Comparison of ENCODE assay signal across 16 cellular contexts in the genomic region with DNA sequence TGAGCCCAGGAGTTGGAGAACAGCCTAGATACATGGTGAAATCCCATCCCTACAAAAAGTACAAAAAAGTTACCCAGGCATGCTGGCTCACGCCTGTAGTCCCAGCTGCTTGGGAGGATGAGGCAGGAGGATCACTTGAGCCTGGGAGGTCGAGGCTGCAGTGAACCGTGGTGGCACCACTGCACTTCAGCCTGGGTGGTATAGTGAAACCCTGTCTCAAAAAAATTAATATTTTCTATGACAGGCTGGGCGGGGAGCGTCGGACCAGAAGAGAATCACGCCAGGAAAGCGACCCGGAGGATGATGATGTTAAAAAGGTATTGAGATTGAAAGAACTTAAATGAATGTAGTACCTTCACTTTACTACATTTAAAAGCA. TPM values are rescaled to one million over a fixed set of nuclear protein-coding genes. Genes with fewer than 3 reads are reported as not detected.
DNase-seq lines count a peak whose midpoint lies in the region; ATAC-seq, FAIRE-seq and TF ChIP-seq lines count a peak whose summit lies in the region.
"Had no signal": no experiment of that assay in that cellular context is flagged by ENCODE, and none has a peak within 500 bp of the region (broad histone marks: within the 10 kb centered on the region; RNA-seq: fewer than 3 reads in every experiment).

No MANE protein-coding gene starts in this region.

- H3K9me3 ChIP-seq in PC-9 (ENCODE audit: insufficient read depth, low read depth) (no peaks in the 10 kb centered on the region), H1 (ENCODE audit: insufficient read depth in 2 of 2, low read depth in 1 of 2, low read length in 1 of 2) (no peaks in the 10 kb centered on the region)
- H3K9me3 ChIP-seq: ascending aorta, left ventricle myocardium inferior had no signal

- TF ChIP-seq CTCF in PC-9 (conservative IDR thresholded peaks at IDR 0.05), result no peak
- 0 out of 4 replicates have a peak, but pooled peaks of 1 of the 3 experiments have one; percentile 6 for TF ChIP-seq CTCF in H1 (IDR thresholded peaks at IDR 0.05; ENCODE audit: control extremely low read depth in 1 of 3, insufficient read depth in 1 of 3, low read depth in 1 of 3, low read length in 3 of 3)
- no peak for TF ChIP-seq CTCF in progenitor cell of endocrine pancreas (IDR thresholded peaks at IDR 0.05; ENCODE audit: unreplicated experiment)

- H3K4me1 ChIP-seq in PC-9 (replicated peaks; ENCODE audit: insufficient read depth) (peaks cover 21% of the 10 kb centered on the region), H1 (replicated peaks in 1 of 4; ENCODE audit: control insufficient read depth in 3 of 4, insufficient read depth in 4 of 4, low read length in 3 of 4) (no peaks in the 10 kb centered on the region; a peak in 2 of 7 replicates)

- H2AFZ ChIP-seq in PC-9, result no peak overlapping the region
- no peak overlapping the region for H2AFZ ChIP-seq in H1 (ENCODE audit: low read length)

- H3F3A ChIP-seq in PC-9 (ENCODE audit: insufficient read depth, low read depth), result peaks cover 63% of the 10 kb centered on the region

- H3K9ac ChIP-seq in H1 (replicated peaks in 1 of 4; ENCODE audit: extremely low read depth in 1 of 4, low read depth in 3 of 4, low read length in 3 of 4), result peak overlapping the region in 2 of 4 experiments; percentile 20 to 38; a peak in 1 of 7 replicates

- intact Hi-C loops in PC-9 (cut with micrococcal nuclease; ENCODE audit: unreplicated experiment), result loop anchor here (10.0 kb wide), 1 partner anchor 72 kb away; the partner anchor contains the start of gene SEC23A

- H3K4me3 ChIP-seq in PC-9 (no peak overlapping the region), H1 (ENCODE audit: extremely low read depth in 1 of 4, insufficient read depth in 2 of 4, low read depth in 3 of 4, low read length in 4 of 4) (peak overlapping the region in 1 of 4 experiments; percentile 95; a peak in 2 of 8 replicates)

- H2BK120ac ChIP-seq in H1 (replicated peaks; ENCODE audit: low read depth, low read length), result no peak overlapping the region

- no peaks in the 10 kb centered on the region for H3K9me2 ChIP-seq in PC-9 (ENCODE audit: insufficient read depth)

- no peak for TF ChIP-seq RAD21 in H1 (IDR thresholded peaks at IDR 0.05 in 1 of 2, conservative IDR thresholded peaks at IDR 0.05 in 1 of 2; ENCODE audit: low read depth in 2 of 2, low read length in 2 of 2)

- H4K5ac ChIP-seq in H1 (ENCODE audit: insufficient read length, low read depth, low read length), result no peak overlapping the region

- no peak overlapping the region for H2BK5ac ChIP-seq in H1 (ENCODE audit: low read depth, low read length)

- TF ChIP-seq EP300 in H1 (IDR thresholded peaks at IDR 0.05; ENCODE audit: borderline replicate concordance in 1 of 2, low read depth in 2 of 2, low read length in 2 of 2), result no peak

- H3K18ac ChIP-seq in H1 (ENCODE audit: extremely low read depth, low read length), result no peak overlapping the region

- no peak overlapping the region for H2BK12ac ChIP-seq in H1 (ENCODE audit: low read depth, low read length)

- no peaks in the 10 kb centered on the region for H3K27me3 Mint-ChIP-seq in activated CD4-positive, alpha-beta T cell treated with anti-CD3 and anti-CD28 coated beads, Interleukin-2, amount 10 ng/mL, durations not matched to agents 7 days and 5 days
- H3K27me3 Mint-ChIP-seq in progenitor cell of endocrine pancreas, result no peaks in the 10 kb centered on the region
- H3K27me3 Mint-ChIP-seq: effector memory CD8-positive, alpha-beta T cell had no signal

- no peak for DNase-seq in activated CD4-positive, alpha-beta T cell treated with anti-CD3 and anti-CD28 coated beads, Interleukin-2, amount 10 ng/mL, durations not matched to agents 7 days and 5 days
- DNase-seq in activated CD4-positive, alpha-beta T cell treated with anti-CD3 and anti-CD28 coated beads for 4 hours, result no peak
- DNase-seq in PC-9 (no peak), H1 (ENCODE audit: low read depth in 1 of 2, low spot score in 2 of 2) (no peak), progenitor cell of endocrine pancreas (ENCODE audit: low spot score, unreplicated experiment) (no peak), SHP77 (lab: John Stamatoyannopoulos, UW) (no peak)
- DNase-seq: effector memory CD8-positive, alpha-beta T cell; left ventricle myocardium inferior; NCI-H1048; posterior cingulate gyrus; Right ventricle myocardium superior; stimulated activated CD4-positive, alpha-beta T cell treated with anti-CD3 and anti-CD28 coated beads, Interleukin-4, amount 100 ng/mL, for 4 hours had no signal

- H3K79me2 ChIP-seq in PC-9 (ENCODE audit: low read depth), result peaks cover 56% of the 10 kb centered on the region
- H3K79me2 ChIP-seq in H1 (ENCODE audit: control insufficient read depth in 1 of 2, insufficient read depth in 2 of 2, low read length in 2 of 2), result peaks cover 8 to 52% of the 10 kb centered on the region in 2 experiments

- H2BK15ac ChIP-seq in H1 (ENCODE audit: low read length), result no peak overlapping the region

- ATAC-seq in HG02981 (IDR thresholded peaks at IDR 0.05; ENCODE audit: unreplicated experiment) (no peak), GM21526 (IDR thresholded peaks at IDR 0.05; ENCODE audit: low FRiP score, unreplicated experiment) (no peak)
- ATAC-seq: effector memory CD8-positive, alpha-beta T cell had no signal

- FAIRE-seq in H1 (lab: Jason Lieb, UNC), result no peak
- FAIRE-seq: GM18507 had no signal

- H3K27ac Mint-ChIP-seq in activated CD4-positive, alpha-beta T cell treated with anti-CD3 and anti-CD28 coated beads, Interleukin-2, amount 10 ng/mL, durations not matched to agents 7 days and 5 days, result peak overlapping the region; percentile 52
- peak overlapping the region; percentile 63 for H3K27ac Mint-ChIP-seq in progenitor cell of endocrine pancreas

- H2BK20ac ChIP-seq in H1 (ENCODE audit: low read length), result no peak overlapping the region

- no peak overlapping the region for H3K56ac ChIP-seq in H1 (replicated peaks; ENCODE audit: insufficient read length, low read depth, low read length)

- no peak overlapping the region for H4K91ac ChIP-seq in H1 (replicated peaks; ENCODE audit: insufficient read length, low read length)

- H3K4me1 Mint-ChIP-seq in activated CD4-positive, alpha-beta T cell treated with anti-CD3 and anti-CD28 coated beads, Interleukin-2, amount 10 ng/mL, durations not matched to agents 7 days and 5 days, result peaks cover 39% of the 10 kb centered on the region
- peaks cover 14% of the 10 kb centered on the region for H3K4me1 Mint-ChIP-seq in progenitor cell of endocrine pancreas (ENCODE audit: low read depth)

- H3K23me2 ChIP-seq in H1 (ENCODE audit: low read depth, low read length), result peaks cover 2% of the 10 kb centered on the region; the same call in 1 of the 2 replicates

- no TSS peak for BruUV-seq in PC-9 (replicated peaks; lab: Mats Ljungman, UMichigan)

- H3K4me3 Mint-ChIP-seq in activated CD4-positive, alpha-beta T cell treated with anti-CD3 and anti-CD28 coated beads, Interleukin-2, amount 10 ng/mL, durations not matched to agents 7 days and 5 days, result peak overlapping the region; percentile 56
- H3K4me3 Mint-ChIP-seq in progenitor cell of endocrine pancreas (ENCODE audit: low read depth), result peak overlapping the region; percentile 62

- peaks cover 55% of the 10 kb centered on the region for H3K36me3 ChIP-seq in PC-9 (ENCODE audit: low read depth)
- H3K36me3 ChIP-seq in H1 (ENCODE audit: control insufficient read depth in 2 of 4, insufficient read depth in 4 of 4, low read length in 3 of 4), result peaks cover 36 to 64% (median 54%) of the 10 kb centered on the region in 4 experiments

- POLR2A ChIA-PET in activated CD4-positive, alpha-beta T cell treated with anti-CD3 and anti-CD28 coated beads, Interleukin-2, amount 10 ng/mL, durations not matched to agents 7 days and 5 days (lab: Charles Lee), result no interaction called here
- POLR2A ChIA-PET in PC-9 (lab: Charles Lee; ENCODE audit: unreplicated experiment) (no interaction called here), H1 (lab: Charles Lee; ENCODE audit: partially characterized antibody) (interaction anchor here (0.5 to 5.4 kb wide), 11 partner anchors 12 to 125 kb away, joined by 3 to 82 read pairs (median 5); partner anchors contain the start of genes GEMIN2 and SEC23A)

- H3K9me3 Mint-ChIP-seq in activated CD4-positive, alpha-beta T cell treated with anti-CD3 and anti-CD28 coated beads, Interleukin-2, amount 10 ng/mL, durations not matched to agents 7 days and 5 days, result no peaks in the 10 kb centered on the region
- no peaks in the 10 kb centered on the region for H3K9me3 Mint-ChIP-seq in progenitor cell of endocrine pancreas (ENCODE audit: low read depth)
- H3K9me3 Mint-ChIP-seq: effector memory CD8-positive, alpha-beta T cell had no signal

- CTCF ChIA-PET in activated CD4-positive, alpha-beta T cell treated with anti-CD3 and anti-CD28 coated beads, Interleukin-2, amount 10 ng/mL, durations not matched to agents 7 days and 5 days (lab: Charles Lee), result interaction anchor here (1.2 to 1.3 kb wide), 2 partner anchors 27 to 192 kb away, joined by 3 read pairs; no protein-coding TSS in a partner anchor
- CTCF ChIA-PET in PC-9 (lab: Charles Lee), result interaction anchor here (0.6 kb wide), 1 partner anchor 43 kb away, joined by 3 read pairs; no protein-coding TSS in a partner anchor
- CTCF ChIA-PET in H1 (lab: Charles Lee; ENCODE audit: partially characterized antibody), result no interaction called here

- 0 out of 3 replicates have a peak, but pooled peaks of 1 of the 2 experiments have one; percentile 3 for TF ChIP-seq POLR2A in H1 (IDR thresholded peaks at IDR 0.05; ENCODE audit: control extremely low read depth in 1 of 2, low read depth in 2 of 2, low read length in 2 of 2)

- peak overlapping the region; percentile 57; the same call in 1 of the 2 replicates for H4K8ac ChIP-seq in H1 (ENCODE audit: extremely low read depth, insufficient read depth, low read length)

- 0 out of 2 replicates have a peak overlapping the region, but pooled peaks have one; percentile 57 for H3K27ac ChIP-seq in PC-9
- no peak overlapping the region; the same call in 1 of the 2 replicates for H3K27ac ChIP-seq in H1 (ENCODE audit: low read depth, low read length)
- H3K27ac ChIP-seq: ascending aorta, left ventricle myocardium inferior had no signal

- no peak overlapping the region for H2AK5ac ChIP-seq in H1 (ENCODE audit: low read depth, low read length)

- 95% methylated on average over 9 of the region's 9 CpGs; no CpG with 5 or more reads in 1 of the 2 experiments for WGBS in H1 (ENCODE audit: extremely low coverage in 1 of 2, insufficient coverage in 1 of 2, insufficient read length in 1 of 2, insufficient replicate concordance in 2 of 2, low coverage in 1 of 2, low lambda C conversion rate in 2 of 2, missing lambda C conversion rate in 1 of 2), 2 experiments

- H3K23ac ChIP-seq in H1 (ENCODE audit: insufficient read length), result no peak overlapping the region

- H4K20me1 ChIP-seq in PC-9 (ENCODE audit: insufficient read depth) (peaks cover 22% of the 10 kb centered on the region), H1 (replicated peaks in 1 of 2; ENCODE audit: control insufficient read depth in 1 of 2, insufficient read depth in 2 of 2, low read length in 2 of 2) (peaks cover 5 to 7% of the 10 kb centered on the region in 2 experiments)

- H3K14ac ChIP-seq in H1 (ENCODE audit: insufficient read length), result no peak overlapping the region

- H3K27me3 ChIP-seq in PC-9 (ENCODE audit: insufficient read depth, low read depth), result no peaks in the 10 kb centered on the region
- no peaks in the 10 kb centered on the region for H3K27me3 ChIP-seq in H1 (replicated peaks in 1 of 4; ENCODE audit: control insufficient read depth in 3 of 4, extremely low read depth in 1 of 4, insufficient read depth in 3 of 4, low read length in 3 of 4)
- H3K27me3 ChIP-seq: ascending aorta had no signal

- H3K4ac ChIP-seq in H1 (replicated peaks; ENCODE audit: insufficient read length, low read depth, low read length), result no peak overlapping the region

- peaks cover 39% of the 10 kb centered on the region for H3K36me3 Mint-ChIP-seq in activated CD4-positive, alpha-beta T cell treated with anti-CD3 and anti-CD28 coated beads, Interleukin-2, amount 10 ng/mL, durations not matched to agents 7 days and 5 days (ENCODE audit: low read depth)
- H3K36me3 Mint-ChIP-seq in progenitor cell of endocrine pancreas (ENCODE audit: insufficient read depth), result peaks cover 28% of the 10 kb centered on the region

- H3K79me1 ChIP-seq in H1 (ENCODE audit: low read depth, low read length), result no peaks in the 10 kb centered on the region; the same call in none of the 2 replicates

- peak overlapping the region; percentile 87 for H3K4me2 ChIP-seq in PC-9
- H3K4me2 ChIP-seq in H1 (ENCODE audit: insufficient read depth in 1 of 2, low read depth in 2 of 2, low read length in 2 of 2), result peak overlapping the region; percentile 69 to 79; a peak in 2 of 4 replicates

RNA-seq across cellular contexts. Expression of gene PNN, which starts 2.1 kb away (rescaled TPM):
- total RNA-seq in activated CD4-positive, alpha-beta T cell treated with anti-CD3 and anti-CD28 coated beads, Interleukin-2, amount 10 ng/mL, durations not matched to agents 7 days and 5 days, result 10 to 100 TPM; 76.8 to 91.2 TPM
- total RNA-seq in PC-9 (2021) (65.8 and 72.0 TPM in 2 replicates), progenitor cell of endocrine pancreas (152 and 154 TPM in 2 replicates)
- 113 and 121 TPM in 2 replicates for total RNA-seq in H1 (2021; fragmentation: NEBNext Ultra II Directional; extraction: Animal tissue kit (Norgen Biotek cat#: 25700))
- polyA plus RNA-seq in H1 (2011; rRNA removed), result 27.5 and 56.5 TPM in 2 replicates
- 76.5 TPM for polyA plus RNA-seq in H1 (2011; cell fraction: cytosol; rRNA removed)
- polyA plus RNA-seq in H1 (2011; cell fraction: nucleus; rRNA removed), result 78.4 TPM
- 139 to 224 TPM (median 157 TPM) in 4 replicates for polyA plus RNA-seq in H1 (2012, experiment 1 of 2)
- 12.1 TPM for polyA plus RNA-seq in H1 (2012, experiment 2 of 2)
- polyA plus RNA-seq in H1 (2013, experiment 1 of 2), result 196 TPM
- polyA plus RNA-seq in H1 (2013, experiment 2 of 2), result 174 TPM
- polyA minus RNA-seq in H1 (2011; rRNA and poly(A)+ RNA removed), result 21.5 and 24.9 TPM in 2 replicates
- 21.4 TPM for polyA minus RNA-seq in H1 (2011; cell fraction: cytosol; rRNA and poly(A)+ RNA removed)
- 71.4 TPM for polyA minus RNA-seq in H1 (2011; cell fraction: nucleus; rRNA and poly(A)+ RNA removed)

RNA-seq across cellular contexts. Expression of gene TRAPPC6B, which starts 7.0 kb away (rescaled TPM):
- 10 to 100 TPM; 29.4 to 31.3 TPM for total RNA-seq in activated CD4-positive, alpha-beta T cell treated with anti-CD3 and anti-CD28 coated beads, Interleukin-2, amount 10 ng/mL, durations not matched to agents 7 days and 5 days
- total RNA-seq in PC-9 (2021) (13.2 and 14.6 TPM in 2 replicates), progenitor cell of endocrine pancreas (22.8 and 22.9 TPM in 2 replicates)
- total RNA-seq in H1 (2021; fragmentation: NEBNext Ultra II Directional; extraction: Animal tissue kit (Norgen Biotek cat#: 25700)), result 22.5 and 23.4 TPM in 2 replicates
- polyA plus RNA-seq in H1 (2011; rRNA removed), result 5.5 and 9.0 TPM in 2 replicates
- 12.3 TPM for polyA plus RNA-seq in H1 (2011; cell fraction: cytosol; rRNA removed)
- 13.0 TPM for polyA plus RNA-seq in H1 (2011; cell fraction: nucleus; rRNA removed)
- polyA plus RNA-seq in H1 (2012, experiment 1 of 2), result 11.3 to 17.1 TPM (median 12.2 TPM) in 4 replicates
- 1.2 TPM for polyA plus RNA-seq in H1 (2012, experiment 2 of 2)
- polyA plus RNA-seq in H1 (2013, experiment 1 of 2), result 13.4 TPM
- polyA plus RNA-seq in H1 (2013, experiment 2 of 2), result 14.4 TPM
- 7.4 and 9.2 TPM in 2 replicates for polyA minus RNA-seq in H1 (2011; rRNA and poly(A)+ RNA removed)
- 11.2 TPM for polyA minus RNA-seq in H1 (2011; cell fraction: cytosol; rRNA and poly(A)+ RNA removed)
- 14.6 TPM for polyA minus RNA-seq in H1 (2011; cell fraction: nucleus; rRNA and poly(A)+ RNA removed)

RNA-seq across cellular contexts. Expression of gene MIA2, which starts 56.6 kb away (rescaled TPM):
- 10 to 100 TPM; 25.5 to 28.2 TPM for total RNA-seq in activated CD4-positive, alpha-beta T cell treated with anti-CD3 and anti-CD28 coated beads, Interleukin-2, amount 10 ng/mL, durations not matched to agents 7 days and 5 days
- total RNA-seq in PC-9 (2021) (36.4 and 43.9 TPM in 2 replicates), progenitor cell of endocrine pancreas (34.0 and 34.7 TPM in 2 replicates)
- total RNA-seq in H1 (2021; fragmentation: NEBNext Ultra II Directional; extraction: Animal tissue kit (Norgen Biotek cat#: 25700)), result 15.0 and 16.1 TPM in 2 replicates
- polyA plus RNA-seq in H1 (2011; rRNA removed), result 6.5 and 10.1 TPM in 2 replicates
- polyA plus RNA-seq in H1 (2011; cell fraction: cytosol; rRNA removed), result 7.7 TPM
- polyA plus RNA-seq in H1 (2011; cell fraction: nucleus; rRNA removed), result 10.5 TPM
- 7.2 to 11.4 TPM (median 9.4 TPM) in 4 replicates for polyA plus RNA-seq in H1 (2012, experiment 1 of 2)
- 2.3 TPM for polyA plus RNA-seq in H1 (2012, experiment 2 of 2)
- polyA plus RNA-seq in H1 (2013, experiment 1 of 2), result 19.0 TPM
- polyA plus RNA-seq in H1 (2013, experiment 2 of 2), result 19.6 TPM
- polyA minus RNA-seq in H1 (2011; rRNA and poly(A)+ RNA removed), result 6.7 and 9.2 TPM in 2 replicates
- polyA minus RNA-seq in H1 (2011; cell fraction: cytosol; rRNA and poly(A)+ RNA removed), result 7.0 TPM
- polyA minus RNA-seq in H1 (2011; cell fraction: nucleus; rRNA and poly(A)+ RNA removed), result 8.6 TPM
